ENCODE assay signal across 21 cellular contexts in genomic region chr13:60047943-60048342, GRCh38.
DNase-seq lines count a peak whose midpoint lies in the region; ATAC-seq and TF ChIP-seq lines count a peak whose summit lies in the region.
"Had no signal": no experiment of that assay in that cellular context is flagged by ENCODE, and none has a peak within 500 bp of the region (broad histone marks: within the 10 kb centered on the region; RNA-seq: fewer than 3 reads in every experiment).

No MANE protein-coding gene starts in this region.

- H3K27me3 Mint-ChIP-seq in MCF 10A (ENCODE audit: insufficient read depth, unreplicated experiment), result no peaks in the 10 kb centered on the region
- H3K27me3 Mint-ChIP-seq in stimulated activated memory B cell treated with anti-CD40 and anti-IgM and Interleukin-4, amounts not matched to agents 10 μg/mL and 1 μg/mL and 100 μg/mL, for 72 hours, result no peaks in the 10 kb centered on the region
- H3K27me3 Mint-ChIP-seq: activated naive CD8-positive, alpha-beta T cell; CD4-positive, CD25-positive, alpha-beta regulatory T cell; stimulated activated naive CD8-positive, alpha-beta T cell treated with anti-CD3 and anti-CD28 coated beads, Interleukin-15, Interleukin-2, amounts not matched to agents 100 ng/mL and 50 ng/mL, for 24 hours had no signal

- POLR2A ChIA-PET in MCF 10A (lab: Yijun Ruan, JAX), result interaction anchor here (1.0 kb wide), 1 partner anchor 14 kb away, joined by 3 read pairs; no protein-coding TSS in a partner anchor

- CTCF ChIA-PET in MCF 10A (lab: Yijun Ruan, JAX), result interaction anchor here (1.0 kb wide), 1 partner anchor 13 kb away, joined by 3 read pairs; no protein-coding TSS in a partner anchor

- 41 to 48% methylated on average over 3 of the region's 3 CpGs for WGBS in lower leg skin, 2 donors

- ATAC-seq in SK-N-SH treated with all-trans-retinoic acid at 6 μM for 48 hours, result peak; percentile 74
- ATAC-seq in stimulated activated memory B cell treated with anti-CD40 and anti-IgM and Interleukin-4, amounts not matched to agents 10 μg/mL and 1 μg/mL and 100 μg/mL, for 72 hours, result peak; percentile 35
- ATAC-seq in HG03025 (IDR thresholded peaks at IDR 0.05; ENCODE audit: low FRiP score, unreplicated experiment), result no peak
- ATAC-seq: HCT116 had no signal

- H3K9me3 ChIP-seq in breast epithelium, result no peaks in the 10 kb centered on the region
- H3K9me3 ChIP-seq: ovary, sigmoid colon had no signal

- no peaks in the 10 kb centered on the region for H3K36me3 Mint-ChIP-seq in MCF 10A (ENCODE audit: insufficient read depth, unreplicated experiment)
- no peaks in the 10 kb centered on the region for H3K36me3 Mint-ChIP-seq in stimulated activated memory B cell treated with anti-CD40 and anti-IgM and Interleukin-4, amounts not matched to agents 10 μg/mL and 1 μg/mL and 100 μg/mL, for 72 hours
- H3K36me3 Mint-ChIP-seq: activated naive CD8-positive, alpha-beta T cell; CD4-positive, CD25-positive, alpha-beta regulatory T cell had no signal

- no peak overlapping the region for H3K27ac Mint-ChIP-seq in MCF 10A (ENCODE audit: low read depth, unreplicated experiment)
- no peak overlapping the region for H3K27ac Mint-ChIP-seq in stimulated activated memory B cell treated with anti-CD40 and anti-IgM and Interleukin-4, amounts not matched to agents 10 μg/mL and 1 μg/mL and 100 μg/mL, for 72 hours
- H3K27ac Mint-ChIP-seq: activated naive CD8-positive, alpha-beta T cell; CD4-positive, CD25-positive, alpha-beta regulatory T cell; stimulated activated naive CD8-positive, alpha-beta T cell treated with anti-CD3 and anti-CD28 coated beads, Interleukin-15, Interleukin-2, amounts not matched to agents 100 ng/mL and 50 ng/mL, for 24 hours had no signal

- intact Hi-C loops in MCF 10A (cut with micrococcal nuclease), result no loop called here
- intact Hi-C loops in breast epithelium (cut with DNase I; ENCODE audit: low total_unique reads), result no loop called here
- intact Hi-C loops in lower leg skin (cut with DNase I; ENCODE audit: low total_unique reads), result no loop called here

- H3K27me3 ChIP-seq in breast epithelium, result no peaks in the 10 kb centered on the region
- H3K27me3 ChIP-seq: cardiac muscle cell, ovary, sigmoid colon had no signal

- H3K4me3 ChIP-seq in breast epithelium (no peak overlapping the region), fibroblast of pulmonary artery (replicated peaks; ENCODE audit: low read depth, low read length) (no peak overlapping the region), lower leg skin (ENCODE audit: low read depth, poor library complexity, severe bottlenecking) (no peak overlapping the region)
- H3K4me3 ChIP-seq: cardiac muscle cell, dorsolateral prefrontal cortex, ovary, sigmoid colon had no signal

- no TSS peak for BruUV-seq in MCF 10A (replicated peaks; lab: Mats Ljungman, UMichigan)

- TF ChIP-seq POLR2A in breast epithelium (IDR thresholded peaks at IDR 0.05) (no peak), lower leg skin (IDR thresholded peaks at IDR 0.05) (no peak)

- H3K36me3 ChIP-seq in breast epithelium, result no peaks in the 10 kb centered on the region
- H3K36me3 ChIP-seq: cardiac muscle cell, ovary, sigmoid colon had no signal

- no peak overlapping the region for H3K27ac ChIP-seq in breast epithelium
- H3K27ac ChIP-seq: cardiac muscle cell, dorsolateral prefrontal cortex, ovary, sigmoid colon had no signal

- peak; percentile 33 for DNase-seq in MCF 10A (ENCODE audit: unreplicated experiment)
- no peak for DNase-seq in breast epithelium (ENCODE audit: low spot score in 2 of 2)
- peak; percentile 17 for DNase-seq in fibroblast of pulmonary artery (ENCODE audit: low read depth)
- DNase-seq in lower leg skin (ENCODE audit: low spot score in 2 of 2), result no peak
- no peak for DNase-seq in NCI-H526 (lab: John Stamatoyannopoulos, UW)
- DNase-seq: CD4-positive, CD25-positive, alpha-beta regulatory T cell; dorsolateral prefrontal cortex; erythroblast; NCI-H1417; NCI-H446 treated with DMSO at 0.1 percent for 48 hours; ovary; Right ventricle myocardium superior; sigmoid colon; trophoblast cell had no signal

- H3K4me3 Mint-ChIP-seq in MCF 10A (ENCODE audit: unreplicated experiment), result no peak overlapping the region
- no peak overlapping the region for H3K4me3 Mint-ChIP-seq in stimulated activated memory B cell treated with anti-CD40 and anti-IgM and Interleukin-4, amounts not matched to agents 10 μg/mL and 1 μg/mL and 100 μg/mL, for 72 hours
- H3K4me3 Mint-ChIP-seq: activated naive CD8-positive, alpha-beta T cell; CD4-positive, CD25-positive, alpha-beta regulatory T cell; stimulated activated naive CD8-positive, alpha-beta T cell treated with anti-CD3 and anti-CD28 coated beads, Interleukin-15, Interleukin-2, amounts not matched to agents 100 ng/mL and 50 ng/mL, for 24 hours had no signal

- TF ChIP-seq CTCF in MCF 10A (IDR thresholded peaks at IDR 0.05; ENCODE audit: unreplicated experiment) (no peak), breast epithelium (IDR thresholded peaks at IDR 0.05) (no peak), fibroblast of pulmonary artery (IDR thresholded peaks at IDR 0.05; ENCODE audit: low read length, missing control alignments) (no peak), lower leg skin (IDR thresholded peaks at IDR 0.05) (no peak)

- H3K9me3 Mint-ChIP-seq in MCF 10A (ENCODE audit: unreplicated experiment), result no peaks in the 10 kb centered on the region
- H3K9me3 Mint-ChIP-seq in stimulated activated memory B cell treated with anti-CD40 and anti-IgM and Interleukin-4, amounts not matched to agents 10 μg/mL and 1 μg/mL and 100 μg/mL, for 72 hours, result no peaks in the 10 kb centered on the region

- no peaks in the 10 kb centered on the region for H3K4me1 ChIP-seq in breast epithelium
- H3K4me1 ChIP-seq: sigmoid colon had no signal

- H3K4me1 Mint-ChIP-seq in MCF 10A (ENCODE audit: insufficient read depth, unreplicated experiment), result peaks cover 13% of the 10 kb centered on the region
- H3K4me1 Mint-ChIP-seq in stimulated activated memory B cell treated with anti-CD40 and anti-IgM and Interleukin-4, amounts not matched to agents 10 μg/mL and 1 μg/mL and 100 μg/mL, for 72 hours, result no peaks in the 10 kb centered on the region
- H3K4me1 Mint-ChIP-seq: CD4-positive, CD25-positive, alpha-beta regulatory T cell had no signal

TF ChIP-seq in SK-N-SH treated with all-trans-retinoic acid at 6 μM for 48 hours, 23 proteins besides CTCF, POLR2A, EP300 and RAD21:
- TF ChIP-seq ZNF565 (CRISPR knock-in tag; conservative IDR thresholded peaks at IDR 0.05; ENCODE audit: low read depth) (no peak), ZNF8 (CRISPR knock-in tag; IDR thresholded peaks at IDR 0.05) (no peak), GLIS3 (CRISPR knock-in tag; IDR thresholded peaks at IDR 0.05) (no peak), TSHZ2 (CRISPR knock-in tag; IDR thresholded peaks at IDR 0.05) (no peak), ARNTL (CRISPR knock-in tag; IDR thresholded peaks at IDR 0.05; ENCODE audit: borderline replicate concordance, low read depth) (no peak), TOX (CRISPR knock-in tag; IDR thresholded peaks at IDR 0.05; ENCODE audit: borderline replicate concordance) (no peak), PPARA (CRISPR knock-in tag; IDR thresholded peaks at IDR 0.05; ENCODE audit: borderline replicate concordance) (no peak), CSDC2 (CRISPR knock-in tag; IDR thresholded peaks at IDR 0.05) (no peak), SNAI2 (CRISPR knock-in tag; IDR thresholded peaks at IDR 0.05) (no peak), ZFP3 (CRISPR knock-in tag; IDR thresholded peaks at IDR 0.05) (no peak), OSR1 (CRISPR knock-in tag; IDR thresholded peaks at IDR 0.05) (no peak), ISL1 (CRISPR knock-in tag; IDR thresholded peaks at IDR 0.05) (no peak), BACH2 (CRISPR knock-in tag; IDR thresholded peaks at IDR 0.05; ENCODE audit: borderline replicate concordance) (no peak)
- TF ChIP-seq, protein P1, sequence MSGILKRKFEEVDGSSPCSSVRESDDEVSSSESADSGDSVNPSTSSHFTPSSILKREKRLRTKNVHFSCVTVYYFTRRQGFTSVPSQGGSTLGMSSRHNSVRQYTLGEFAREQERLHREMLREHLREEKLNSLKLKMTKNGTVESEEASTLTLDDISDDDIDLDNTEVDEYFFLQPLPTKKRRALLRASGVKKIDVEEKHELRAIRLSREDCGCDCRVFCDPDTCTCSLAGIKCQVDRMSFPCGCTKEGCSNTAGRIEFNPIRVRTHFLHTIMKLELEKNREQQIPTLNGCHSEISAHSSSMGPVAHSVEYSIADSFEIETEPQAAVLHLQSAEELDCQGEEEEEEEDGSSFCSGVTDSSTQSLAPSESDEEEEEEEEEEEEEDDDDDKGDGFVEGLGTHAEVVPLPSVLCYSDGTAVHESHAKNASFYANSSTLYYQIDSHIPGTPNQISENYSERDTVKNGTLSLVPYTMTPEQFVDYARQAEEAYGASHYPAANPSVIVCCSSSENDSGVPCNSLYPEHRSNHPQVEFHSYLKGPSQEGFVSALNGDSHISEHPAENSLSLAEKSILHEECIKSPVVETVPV (CRISPR knock-in tag; IDR thresholded peaks at IDR 0.05), result no peak
TF ChIP-seq in SK-N-SH treated with all-trans-retinoic acid at 6 μM for 48 hours: peak in this region for 0.

Comparison
In these comparisons a context has a peak if more than half of its experiments do, and no peak if none do; other contexts are left out.
1. DNase-seq: peak in MCF 10A (single experiment) and fibroblast of pulmonary artery (single experiment); none in breast epithelium (0 of 2), lower leg skin (0 of 2) and NCI-H526 (0 of 2).